In the genomic region with DNA sequence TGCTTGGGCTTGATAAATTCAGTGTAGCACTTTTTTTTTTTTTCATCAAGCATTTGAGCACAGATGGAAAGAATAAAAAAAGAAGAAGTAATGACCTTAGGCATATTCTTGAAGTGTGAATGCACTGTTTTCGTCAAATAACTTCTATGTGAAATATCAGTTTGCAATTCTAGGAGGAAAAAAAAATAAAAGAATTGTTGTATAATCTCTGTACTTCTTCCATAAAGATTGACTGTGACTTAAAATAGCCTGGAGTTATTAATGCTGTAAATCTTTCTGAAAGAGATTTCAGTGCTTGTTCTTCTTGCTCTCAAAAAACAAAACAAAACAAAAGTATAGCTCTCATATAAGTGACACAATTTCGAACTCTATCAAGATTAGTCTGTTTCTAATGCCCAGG, we compare ENCODE assay signal across 21 cellular contexts.
"Had no signal": no experiment of that assay in that cellular context is flagged by ENCODE, and none has a peak within 500 bp of the region (broad histone marks: within the 10 kb centered on the region; RNA-seq: fewer than 3 reads in every experiment).

No MANE protein-coding gene starts in this region.

- H3K9me3 Mint-ChIP-seq: mesothelial cell of epicardium had no signal

- H3K27ac ChIP-seq: coronary artery, dorsolateral prefrontal cortex, esophagus muscularis mucosa, gastrocnemius medialis, heart right ventricle, left lung, lower lobe of right lung had no signal

- H3K9me3 ChIP-seq: esophagus muscularis mucosa, gastrocnemius medialis, heart right ventricle, left lung, lower lobe of right lung, mucosa of descending colon had no signal

- H3K4me3 Mint-ChIP-seq: mesothelial cell of epicardium, naive B cell had no signal

- H3K4me1 Mint-ChIP-seq: naive B cell had no signal

- H3K4me1 ChIP-seq: esophagus muscularis mucosa, gastrocnemius medialis, heart right ventricle, left lung, lower lobe of right lung had no signal

- ATAC-seq: gastrocnemius medialis, heart right ventricle, left cardiac atrium, left lung, left ventricle myocardium superior, lower lobe of right lung, mucosa of descending colon had no signal

- H3K36me3 ChIP-seq: esophagus muscularis mucosa, gastrocnemius medialis, heart right ventricle, left lung, lower lobe of right lung had no signal

- DNase-seq: dermis blood vessel endothelial cell; dorsolateral prefrontal cortex; effector CD4-positive, alpha-beta T cell; effector memory CD4-positive, alpha-beta T cell; foreskin fibroblast; foreskin melanocyte; gastrocnemius medialis; glutamatergic neuron; head of caudate nucleus; heart right ventricle; hippocampal formation; left cardiac atrium; left lung; left ventricle myocardium superior; lower lobe of right lung; mesenchymal stem cell; mucosa of descending colon; naive B cell had no signal

- H3K4me3 ChIP-seq: coronary artery, dorsolateral prefrontal cortex, esophagus muscularis mucosa, gastrocnemius medialis, heart right ventricle, left lung, lower lobe of right lung, mucosa of descending colon had no signal

- H3K36me3 Mint-ChIP-seq: mesothelial cell of epicardium, naive B cell had no signal

- H3K27me3 ChIP-seq: dorsolateral prefrontal cortex, esophagus muscularis mucosa, gastrocnemius medialis, heart right ventricle, left lung had no signal

- H3K27ac Mint-ChIP-seq: mesothelial cell of epicardium, naive B cell had no signal
